18 cellular contexts compared by ENCODE assay signal in genomic region chr15:31322486-31322885, GRCh38. TPM values are rescaled to one million over a fixed set of nuclear protein-coding genes. Genes with fewer than 3 reads are reported as not detected.
DNase-seq lines count a peak whose midpoint lies in the region; ATAC-seq and TF ChIP-seq lines count a peak whose summit lies in the region.
"Had no signal": no experiment of that assay in that cellular context is flagged by ENCODE, and none has a peak within 500 bp of the region (broad histone marks: within the 10 kb centered on the region; RNA-seq: fewer than 3 reads in every experiment).

No MANE protein-coding gene starts in this region.

- intact Hi-C loops in CD8-positive, alpha-beta T cell (cut with DNase I, micrococcal nuclease) = no loop called here

- H2AFZ ChIP-seq in OCI-LY1 (ENCODE audit: low read length) = no peak overlapping the region
- H2AFZ ChIP-seq in mesenchymal stem cell (ENCODE audit: low read depth, low read length) = no peak overlapping the region

- H3K4me3 Mint-ChIP-seq in CD8-positive, alpha-beta T cell = no peak overlapping the region

- no peak overlapping the region for H2BK15ac ChIP-seq in mesenchymal stem cell (ENCODE audit: low read depth, poor library complexity, severe bottlenecking)

- H4K20me1 ChIP-seq in OCI-LY1 (ENCODE audit: insufficient read depth, low read length) = no peaks in the 10 kb centered on the region

- no peak overlapping the region for H4K8ac ChIP-seq in mesenchymal stem cell (ENCODE audit: low read length)

- no peaks in the 10 kb centered on the region for H3K9me2 ChIP-seq in OCI-LY1 (ENCODE audit: low read depth, low read length)

- no peak overlapping the region for H2BK5ac ChIP-seq in mesenchymal stem cell (ENCODE audit: low read depth, low read length, poor library complexity, severe bottlenecking)

- no peak overlapping the region for H3K23ac ChIP-seq in mesenchymal stem cell (ENCODE audit: low read length in 2 of 2)

- peaks cover under 1% of the 10 kb centered on the region for H3K79me1 ChIP-seq in mesenchymal stem cell (replicated peaks; ENCODE audit: low read length, poor library complexity, severe bottlenecking)

- H3F3A ChIP-seq in OCI-LY1 (ENCODE audit: insufficient read depth, low read length) = no peaks in the 10 kb centered on the region

- no peak overlapping the region for H3K4me3 ChIP-seq in CD8-positive, alpha-beta T cell (ENCODE audit: low read depth, low read length)
- H3K4me3 ChIP-seq in OCI-LY1 (ENCODE audit: low read depth, low read length, poor library complexity, severe bottlenecking) (no peak overlapping the region), mesenchymal stem cell (ENCODE audit: insufficient read depth in 1 of 2, low read depth in 1 of 2, low read length in 2 of 2) (no peak overlapping the region)

- H2BK120ac ChIP-seq in mesenchymal stem cell (ENCODE audit: low read depth, low read length) = no peak overlapping the region

- H3K14ac ChIP-seq in mesenchymal stem cell (ENCODE audit: low read length in 2 of 2) = no peak overlapping the region

- H2BK12ac ChIP-seq in mesenchymal stem cell (ENCODE audit: low read length in 2 of 2) = no peak overlapping the region

- H3K9ac ChIP-seq in OCI-LY1 (ENCODE audit: low read length) = no peak overlapping the region
- no peak overlapping the region for H3K9ac ChIP-seq in mesenchymal stem cell (ENCODE audit: low read length)

- no peak for ATAC-seq in CD8-positive, alpha-beta T cell
- no peak for ATAC-seq in GM21360 (IDR thresholded peaks at IDR 0.05; ENCODE audit: unreplicated experiment)
- no peak for ATAC-seq in HG02885 (IDR thresholded peaks at IDR 0.05; ENCODE audit: poor library complexity, unreplicated experiment)
- ATAC-seq in GM18520 (IDR thresholded peaks at IDR 0.05; ENCODE audit: unreplicated experiment) = no peak
- ATAC-seq: PC-3 had no signal

- H3K27ac Mint-ChIP-seq in CD8-positive, alpha-beta T cell = peak overlapping the region; percentile 62

- H3K4me1 ChIP-seq in CD8-positive, alpha-beta T cell (ENCODE audit: insufficient read depth, low read length) = peaks cover 26% of the 10 kb centered on the region
- H3K4me1 ChIP-seq in OCI-LY1 (ENCODE audit: insufficient read depth, low read length, severe bottlenecking) (peaks cover 50% of the 10 kb centered on the region), mesenchymal stem cell (ENCODE audit: control insufficient read depth, insufficient read depth, low read depth, low read length) (peaks cover 7% of the 10 kb centered on the region)

- H2AK5ac ChIP-seq in mesenchymal stem cell (ENCODE audit: low read length, severe bottlenecking) = no peak overlapping the region

- H3K79me2 ChIP-seq in OCI-LY1 (ENCODE audit: insufficient read depth, low read length) = no peaks in the 10 kb centered on the region

- no peak for TF ChIP-seq CTCF in CD8-positive, alpha-beta T cell (IDR thresholded peaks at IDR 0.05)
- no peak for TF ChIP-seq CTCF in OCI-LY1 (IDR thresholded peaks at IDR 0.05; ENCODE audit: low read length)

- H3K27ac ChIP-seq in CD8-positive, alpha-beta T cell (ENCODE audit: low read depth, low read length) = no peak overlapping the region
- H3K27ac ChIP-seq in OCI-LY1 (ENCODE audit: low read depth, low read length, poor library complexity, severe bottlenecking) (peak overlapping the region; percentile 38), mesenchymal stem cell (ENCODE audit: low read length, poor library complexity, severe bottlenecking) (no peak overlapping the region)

- H3K4me2 ChIP-seq in OCI-LY1 (ENCODE audit: low read length) (no peak overlapping the region), mesenchymal stem cell (ENCODE audit: low read length, poor library complexity, severe bottlenecking) (no peak overlapping the region)

- H3K9me3 ChIP-seq in CD8-positive, alpha-beta T cell (ENCODE audit: low read length) = no peaks in the 10 kb centered on the region
- H3K9me3 ChIP-seq in OCI-LY1 (ENCODE audit: low read length) (peaks cover 3% of the 10 kb centered on the region; the same call in 1 of the 2 replicates), mesenchymal stem cell (ENCODE audit: control insufficient read depth, low read length) (peaks cover 8% of the 10 kb centered on the region)

- H3K18ac ChIP-seq in mesenchymal stem cell (ENCODE audit: low read depth in 1 of 2, low read length in 2 of 2) = no peak overlapping the region

- H3K27me3 ChIP-seq in CD8-positive, alpha-beta T cell (ENCODE audit: insufficient read depth, low read length) = no peaks in the 10 kb centered on the region
- H3K27me3 ChIP-seq in OCI-LY1 (ENCODE audit: insufficient read depth, low read length) (no peaks in the 10 kb centered on the region), mesenchymal stem cell (ENCODE audit: control insufficient read depth in 1 of 2, insufficient read depth in 1 of 2, low read length in 2 of 2) (peaks cover 19 to 31% of the 10 kb centered on the region in 2 experiments)

- H3K4me1 Mint-ChIP-seq in CD8-positive, alpha-beta T cell (ENCODE audit: low read depth) = peaks cover 47% of the 10 kb centered on the region

- H3K36me3 ChIP-seq in CD8-positive, alpha-beta T cell (ENCODE audit: insufficient read depth, low read length) = no peaks in the 10 kb centered on the region
- H3K36me3 ChIP-seq in OCI-LY1 (ENCODE audit: insufficient read depth, low read length) (no peaks in the 10 kb centered on the region; the same call in 1 of the 2 replicates), mesenchymal stem cell (ENCODE audit: control insufficient read depth in 1 of 2, insufficient read depth in 2 of 2, low read depth in 1 of 2, low read length in 2 of 2) (no peaks in the 10 kb centered on the region)

- 70% methylated on average over 5 of the region's 5 CpGs for WGBS in mesenchymal stem cell

- H3K36me3 Mint-ChIP-seq in CD8-positive, alpha-beta T cell = no peaks in the 10 kb centered on the region

- CTCF ChIA-PET in CD8-positive, alpha-beta T cell (lab: Charles Lee) = interaction anchor here (1.1 to 4.6 kb wide), 5 partner anchors 43 to 123 kb away, joined by 3 to 22 read pairs (median 6); no protein-coding TSS in a partner anchor

- H3K27me3 Mint-ChIP-seq in CD8-positive, alpha-beta T cell (ENCODE audit: low read depth) = no peaks in the 10 kb centered on the region

- POLR2A ChIA-PET in CD8-positive, alpha-beta T cell (lab: Charles Lee) = interaction anchor here (1.1 kb wide), 1 partner anchor 113 kb away, joined by 4 read pairs; no protein-coding TSS in a partner anchor

- peaks cover 2% of the 10 kb centered on the region for H3K9me3 Mint-ChIP-seq in CD8-positive, alpha-beta T cell

- no peak overlapping the region for H3K4ac ChIP-seq in mesenchymal stem cell (ENCODE audit: low read depth in 1 of 2, low read length in 2 of 2)

- H4K91ac ChIP-seq in mesenchymal stem cell (ENCODE audit: low read length) = peak overlapping the region; percentile 10

- DNase-seq in CD8-positive, alpha-beta T cell = no peak
- DNase-seq in mesenchymal stem cell = no peak
- no peak for DNase-seq in cortex of kidney (lab: John Stamatoyannopoulos, UW)
- DNase-seq: ACHN, Calu3, GF-D8, KG1, NCI-H1417 treated with DMSO at 0.1 percent for 48 hours, NCI-H187 treated with DMSO at 0.1 percent for 48 hours, NCI-H226, NCI-H524 treated with DMSO at 0.1 percent for 48 hours, PC-3, RPMI8226, SIG-M5 had no signal

RNA-seq across cellular contexts. Expression of gene KLF13, which starts 4.1 kb away (rescaled TPM):
- 100 to 1,000 TPM; 359 to 364 TPM for total RNA-seq in CD8-positive, alpha-beta T cell
- 93.2 TPM for polyA plus RNA-seq in mesenchymal stem cell (2013, experiment 1 of 2)
- polyA plus RNA-seq in mesenchymal stem cell (2013, experiment 2 of 2) = 91.8 TPM
